In genomic region chr3:129604223-129604941, GRCh38 we compare ENCODE assay signal across 9 cellular contexts. TPM values are rescaled to one million over a fixed set of nuclear protein-coding genes. Genes with fewer than 3 reads are reported as not detected.
DNase-seq lines count a peak whose midpoint lies in the region; ATAC-seq, FAIRE-seq and TF ChIP-seq lines count a peak whose summit lies in the region.
"Had no signal": no experiment of that assay in that cellular context is flagged by ENCODE, and none has a peak within 500 bp of the region (broad histone marks: within the 10 kb centered on the region; RNA-seq: fewer than 3 reads in every experiment).

No MANE protein-coding gene starts in this region.

- peaks cover 7% of the 10 kb centered on the region for H3K36me3 Mint-ChIP-seq in stimulated activated effector memory CD8-positive, alpha-beta T cell treated with anti-CD3 and anti-CD28 coated beads, Interleukin-12 subunit alpha, Interleukin-12 subunit beta, amount 100 ng/mL, for 72 hours

- H3K36me3 ChIP-seq in adrenal gland (replicated peaks in 1 of 2) (no peaks in the 10 kb centered on the region), kidney (ENCODE audit: control insufficient read depth in 1 of 2, insufficient read depth in 2 of 2, low read length in 2 of 2) (no peaks in the 10 kb centered on the region)

- peaks cover 17 to 56% of the 10 kb centered on the region in 2 donors for H3K4me1 ChIP-seq in adrenal gland (replicated peaks in 1 of 2)
- H3K4me1 ChIP-seq in kidney (ENCODE audit: control insufficient read depth in 1 of 2, insufficient read depth in 1 of 2, low read depth in 1 of 2, low read length in 2 of 2) = peaks cover 9 to 44% of the 10 kb centered on the region in 2 donors

- no peak for FAIRE-seq in kidney (lab: Jason Lieb, UNC)

- TF ChIP-seq CTCF in HFF-Myc (IDR thresholded peaks at IDR 0.05; ENCODE audit: low read depth, low read length, missing control alignments) (no peak), adrenal gland (IDR thresholded peaks at IDR 0.05) (no peak), kidney (IDR thresholded peaks at IDR 0.05; ENCODE audit: borderline replicate concordance, extremely low read depth, insufficient read depth) (no peak)

- intact Hi-C loops in adrenal gland (cut with DNase I) = no loop called here
- intact Hi-C loops in kidney (cut with DNase I) = no loop called here

- H3K4me3 Mint-ChIP-seq in stimulated activated effector memory CD8-positive, alpha-beta T cell treated with anti-CD3 and anti-CD28 coated beads, Interleukin-12 subunit alpha, Interleukin-12 subunit beta, amount 100 ng/mL, for 72 hours = peak overlapping the region; percentile 92

- DNase-seq in HFF-Myc (ENCODE audit: extremely low read depth, low read depth) (no peak), adrenal gland (no peak), kidney (no peak), T-helper 9 cell (no peak)
- DNase-seq in stimulated activated effector memory CD8-positive, alpha-beta T cell treated with anti-CD3 and anti-CD28 coated beads, Interleukin-12 subunit alpha, Interleukin-12 subunit beta, amount 100 ng/mL, for 72 hours (ENCODE audit: low spot score in 2 of 2) = no peak
- DNase-seq: cerebellar nuclear complex; stimulated activated CD4-positive, alpha-beta T cell treated with anti-CD3 and anti-CD28 coated beads, Interleukin-15, amount 100 ng/mL, for 24 hours had no signal

- peaks cover 81% of the 10 kb centered on the region for H3K4me1 Mint-ChIP-seq in stimulated activated effector memory CD8-positive, alpha-beta T cell treated with anti-CD3 and anti-CD28 coated beads, Interleukin-12 subunit alpha, Interleukin-12 subunit beta, amount 100 ng/mL, for 72 hours

- no peaks in the 10 kb centered on the region for H3K9me3 ChIP-seq in adrenal gland (replicated peaks in 1 of 3)
- H3K9me3 ChIP-seq in kidney (ENCODE audit: control insufficient read depth in 1 of 2, low read length in 2 of 2) = no peaks in the 10 kb centered on the region

- ATAC-seq in stimulated activated effector memory CD8-positive, alpha-beta T cell treated with anti-CD3 and anti-CD28 coated beads, Interleukin-12 subunit alpha, Interleukin-12 subunit beta, amount 100 ng/mL, for 72 hours = no peak
- ATAC-seq in HG03520 (IDR thresholded peaks at IDR 0.05; ENCODE audit: unreplicated experiment) (no peak), HG03196 (IDR thresholded peaks at IDR 0.05; ENCODE audit: unreplicated experiment) (no peak)

- H3K27ac ChIP-seq in adrenal gland (peak overlapping the region in 3 of 5 donors; percentile 49 to 92 (median 87)), kidney (ENCODE audit: low read depth in 2 of 2, low read length in 2 of 2) (peak overlapping the region; percentile 48 to 74)

- H3K9me3 Mint-ChIP-seq in stimulated activated effector memory CD8-positive, alpha-beta T cell treated with anti-CD3 and anti-CD28 coated beads, Interleukin-12 subunit alpha, Interleukin-12 subunit beta, amount 100 ng/mL, for 72 hours = no peaks in the 10 kb centered on the region

- TF ChIP-seq POLR2A in adrenal gland (IDR thresholded peaks at IDR 0.05) = no peak

- H3K27ac Mint-ChIP-seq in stimulated activated effector memory CD8-positive, alpha-beta T cell treated with anti-CD3 and anti-CD28 coated beads, Interleukin-12 subunit alpha, Interleukin-12 subunit beta, amount 100 ng/mL, for 72 hours = peak overlapping the region; percentile 21

- H3K27me3 ChIP-seq in adrenal gland = no peaks in the 10 kb centered on the region

- WGBS in adrenal gland, 4 donors = 66 to 74% (median 67%) methylated on average over 7 to 9 of the region's 9 CpGs

- peak overlapping the region; percentile 60 to 71 for H3K9ac ChIP-seq in kidney (ENCODE audit: low read length in 2 of 2)

- H3K4me3 ChIP-seq in HFF-Myc (replicated peaks; ENCODE audit: low read depth, low read length) = peak overlapping the region; percentile 62
- H3K4me3 ChIP-seq in adrenal gland = peak overlapping the region in 3 of 4 donors; percentile 9 to 82 (median 13)
- peak overlapping the region; percentile 79 for H3K4me3 ChIP-seq in kidney (ENCODE audit: low read length in 2 of 2)

RNA-seq across cellular contexts. Expression of gene PLXND1, which starts 2.1 kb away (rescaled TPM):
- total RNA-seq in adrenal gland (100 to 1,000 TPM; 101 to 191 (median 149) TPM), kidney (152 TPM)
- polyA plus RNA-seq in adrenal gland (100 to 1,000 TPM in 2 of 3 donors, 10 to 100 TPM in 1; 41.2 to 370 (median 130) TPM), kidney (ENCODE audit: insufficient read depth, low read depth, low replicate concordance) (67.0 TPM)

Comparison
In these comparisons a context has a peak if more than half of its experiments do, and no peak if none do; other contexts are left out.
1. H3K4me3 ChIP-seq: peak in every context shown above with its lines; median percentile 79 in kidney; 62 in HFF-Myc; 13 in adrenal gland.